Comparison of ENCODE assay signal across 18 cellular contexts in the genomic region with DNA sequence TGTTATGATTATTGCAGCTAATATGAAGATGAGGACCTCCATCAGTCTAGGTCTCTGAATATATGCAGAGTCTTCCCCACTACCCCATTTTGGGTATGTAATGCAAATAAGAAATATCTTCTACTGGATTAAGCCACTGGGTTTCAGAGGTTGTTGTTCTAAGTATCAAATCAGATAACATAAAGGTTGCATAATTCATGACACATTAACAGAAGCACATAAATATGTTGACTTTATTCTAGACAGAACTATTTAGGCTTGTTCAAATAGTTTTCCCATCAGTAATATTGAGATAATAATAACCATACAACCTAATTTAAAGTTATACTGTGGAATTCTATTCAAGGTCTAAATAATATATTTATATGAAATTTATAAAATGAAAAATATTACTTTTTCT.
"Had no signal": no experiment of that assay in that cellular context is flagged by ENCODE, and none has a peak within 500 bp of the region (broad histone marks: within the 10 kb centered on the region; RNA-seq: fewer than 3 reads in every experiment).

No MANE protein-coding gene starts in this region.

- DNase-seq: activated CD4-positive, alpha-beta memory T cell treated with anti-CD3 and anti-CD28 coated beads for 36 hours; activated CD4-positive, alpha-beta T cell treated with anti-CD3 and anti-CD28 coated beads for 48 hours; activated effector memory CD4-positive, alpha-beta T cell treated with Interleukin-2 at 50 U/mL for 16 hours; activated naive CD4-positive, alpha-beta T cell treated with anti-CD3 and anti-CD28 coated beads for 36 hours; activated naive CD8-positive, alpha-beta T cell treated with anti-CD3 and anti-CD28 coated beads, Interleukin-2, amount 10 ng/mL, durations not matched to agents 7 days and 5 days; activated T-cell treated with anti-CD3 and anti-CD28 coated beads, Interleukin-2, amount 50 U/mL, for 72 hours; dorsolateral prefrontal cortex; effector memory CD8-positive, alpha-beta T cell; esophagus squamous epithelium; midbrain; natural killer cell; stimulated activated CD4-positive, alpha-beta T cell treated with anti-CD3 and anti-CD28 coated beads, Interleukin-4, amount 100 ng/mL, for 4 hours; stimulated activated naive CD8-positive, alpha-beta T cell treated with anti-CD3 and anti-CD28 coated beads, Interleukin-15, Interleukin-2, amounts not matched to agents 100 U/mL and 50 U/mL, for 24 hours; upper lobe of right lung had no signal

- H3K27ac ChIP-seq: cardiac muscle cell, dorsolateral prefrontal cortex, esophagus squamous epithelium, prostate gland, right atrium auricular region, upper lobe of right lung had no signal

- H3K9me3 Mint-ChIP-seq: activated CD4-positive, alpha-beta memory T cell treated with anti-CD3 and anti-CD28 coated beads for 36 hours; activated naive CD4-positive, alpha-beta T cell treated with anti-CD3 and anti-CD28 coated beads for 36 hours; activated naive CD8-positive, alpha-beta T cell treated with anti-CD3 and anti-CD28 coated beads, Interleukin-2, amount 10 ng/mL, durations not matched to agents 7 days and 5 days; effector memory CD8-positive, alpha-beta T cell; natural killer cell had no signal

- H3K27me3 ChIP-seq: cardiac muscle cell, dorsolateral prefrontal cortex, esophagus squamous epithelium, right atrium auricular region, upper lobe of right lung had no signal

- H3K4me3 ChIP-seq: cardiac muscle cell, dorsolateral prefrontal cortex, esophagus squamous epithelium, prostate gland, right atrium auricular region, upper lobe of right lung had no signal

- H3K4me3 Mint-ChIP-seq: activated CD4-positive, alpha-beta memory T cell treated with anti-CD3 and anti-CD28 coated beads for 36 hours; activated naive CD4-positive, alpha-beta T cell treated with anti-CD3 and anti-CD28 coated beads for 36 hours; activated naive CD8-positive, alpha-beta T cell treated with anti-CD3 and anti-CD28 coated beads, Interleukin-2, amount 10 ng/mL, durations not matched to agents 7 days and 5 days; activated T-cell treated with anti-CD3 and anti-CD28 coated beads, Interleukin-2, amount 50 U/mL, for 72 hours; effector memory CD8-positive, alpha-beta T cell; natural killer cell had no signal

- H3K9me3 ChIP-seq: esophagus squamous epithelium, prostate gland, right atrium auricular region, upper lobe of right lung had no signal

- H3K4me1 ChIP-seq: esophagus squamous epithelium, prostate gland, upper lobe of right lung had no signal

- H3K27ac Mint-ChIP-seq: activated CD4-positive, alpha-beta memory T cell treated with anti-CD3 and anti-CD28 coated beads for 36 hours; activated naive CD4-positive, alpha-beta T cell treated with anti-CD3 and anti-CD28 coated beads for 36 hours; activated naive CD8-positive, alpha-beta T cell treated with anti-CD3 and anti-CD28 coated beads, Interleukin-2, amount 10 ng/mL, durations not matched to agents 7 days and 5 days; activated T-cell treated with anti-CD3 and anti-CD28 coated beads, Interleukin-2, amount 50 U/mL, for 72 hours; effector memory CD8-positive, alpha-beta T cell; natural killer cell had no signal

- H3K36me3 ChIP-seq: cardiac muscle cell, esophagus squamous epithelium, prostate gland, right atrium auricular region, upper lobe of right lung had no signal

- H3K27me3 Mint-ChIP-seq: activated CD4-positive, alpha-beta memory T cell treated with anti-CD3 and anti-CD28 coated beads for 36 hours; activated naive CD8-positive, alpha-beta T cell treated with anti-CD3 and anti-CD28 coated beads, Interleukin-2, amount 10 ng/mL, durations not matched to agents 7 days and 5 days had no signal

- ATAC-seq: activated T-cell treated with anti-CD3 and anti-CD28 coated beads, Interleukin-2, amount 50 U/mL, for 72 hours; effector memory CD8-positive, alpha-beta T cell; left lobe of liver; natural killer cell; stimulated activated naive CD8-positive, alpha-beta T cell treated with anti-CD3 and anti-CD28 coated beads, Interleukin-15, Interleukin-2, amounts not matched to agents 100 U/mL and 50 U/mL, for 24 hours; upper lobe of right lung had no signal

- H3K36me3 Mint-ChIP-seq: activated CD4-positive, alpha-beta memory T cell treated with anti-CD3 and anti-CD28 coated beads for 36 hours; activated naive CD8-positive, alpha-beta T cell treated with anti-CD3 and anti-CD28 coated beads, Interleukin-2, amount 10 ng/mL, durations not matched to agents 7 days and 5 days; natural killer cell had no signal
